ENCODE assay signal across 1 cellular context in the genomic region with DNA sequence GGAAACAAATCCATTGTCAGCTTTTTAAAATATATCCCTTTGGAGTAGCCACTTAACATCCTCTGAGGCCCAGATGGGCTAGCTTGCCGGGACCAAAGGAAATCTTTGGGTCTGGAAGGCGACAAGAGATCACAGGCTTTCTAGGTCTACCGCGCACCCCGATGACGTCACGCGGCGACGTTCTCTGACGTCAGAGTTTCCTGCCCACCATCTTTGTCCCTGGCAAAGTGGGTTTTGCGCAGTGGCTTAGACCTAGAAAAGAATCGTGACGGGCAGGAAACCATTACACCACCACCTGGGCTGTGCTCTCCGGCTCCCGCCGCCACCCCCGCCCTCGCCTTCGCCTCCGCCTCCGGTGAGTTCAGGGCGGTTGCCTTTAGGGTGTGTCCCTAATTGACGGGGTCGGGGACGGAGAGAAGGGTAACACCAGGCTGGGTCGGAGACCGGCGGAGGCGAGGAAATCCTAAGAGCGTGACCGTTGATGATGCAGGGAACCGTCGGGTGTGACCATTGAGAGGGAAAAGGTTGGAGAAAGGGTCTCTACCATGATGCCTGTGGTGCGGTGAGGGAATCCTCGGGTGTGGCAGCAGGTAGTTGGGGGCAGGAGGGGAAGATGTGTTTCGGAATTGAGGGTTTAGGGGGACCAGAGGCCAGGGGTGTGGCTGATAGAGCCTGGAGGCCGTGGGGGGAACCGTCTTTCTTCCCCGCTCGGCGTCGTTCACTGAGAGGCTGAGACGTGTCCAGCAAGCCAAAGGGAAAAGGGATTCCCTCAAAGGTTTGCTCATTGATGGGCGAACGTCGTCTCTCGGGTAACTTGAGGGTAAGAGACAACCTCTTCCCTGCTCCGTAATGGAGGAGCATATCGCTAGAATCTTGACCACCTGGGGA.
TF ChIP-seq lines count a peak whose summit lies in the region.

A gene (plus strand): TSS at position 249 of the 888 bp plus-strand sequence. CDS start 6,709 bp downstream, outside the sequence.

TF ChIP-seq in HepG2, 621 proteins besides CTCF, POLR2A, EP300 and RAD21 (continued from another document and continues in another):
- TF ChIP-seq, protein P1, sequence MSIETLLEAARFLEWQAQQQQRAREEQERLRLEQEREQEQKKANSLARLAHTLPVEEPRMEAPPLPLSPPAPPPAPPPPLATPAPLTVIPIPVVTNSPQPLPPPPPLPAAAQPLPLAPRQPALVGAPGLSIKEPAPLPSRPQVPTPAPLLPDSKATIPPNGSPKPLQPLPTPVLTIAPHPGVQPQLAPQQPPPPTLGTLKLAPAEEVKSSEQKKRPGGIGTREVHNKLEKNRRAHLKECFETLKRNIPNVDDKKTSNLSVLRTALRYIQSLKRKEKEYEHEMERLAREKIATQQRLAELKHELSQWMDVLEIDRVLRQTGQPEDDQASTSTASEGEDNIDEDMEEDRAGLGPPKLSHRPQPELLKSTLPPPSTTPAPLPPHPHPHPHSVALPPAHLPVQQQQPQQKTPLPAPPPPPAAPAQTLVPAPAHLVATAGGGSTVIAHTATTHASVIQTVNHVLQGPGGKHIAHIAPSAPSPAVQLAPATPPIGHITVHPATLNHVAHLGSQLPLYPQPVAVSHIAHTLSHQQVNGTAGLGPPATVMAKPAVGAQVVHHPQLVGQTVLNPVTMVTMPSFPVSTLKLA (IDR thresholded peaks at IDR 0.05): no peak
- TF ChIP-seq PHF20 (CRISPR knock-in tag; IDR thresholded peaks at IDR 0.05) (peak; percentile 98), SAFB2 (CRISPR knock-in tag; IDR thresholded peaks at IDR 0.05; ENCODE audit: borderline replicate concordance, low read depth) (0 out of 2 replicates have a peak, but pooled peaks have one; percentile 12), HOXA3 (CRISPR knock-in tag; IDR thresholded peaks at IDR 0.05) (peak; percentile 100), KLF13 (CRISPR knock-in tag; IDR thresholded peaks at IDR 0.05) (0 out of 2 replicates have a peak, but pooled peaks have one; percentile 84), FOSL2 (CRISPR knock-in tag; IDR thresholded peaks at IDR 0.05) (peak; percentile 67), RARG (CRISPR knock-in tag; IDR thresholded peaks at IDR 0.05; ENCODE audit: low read depth) (no peak), YEATS2 (CRISPR knock-in tag; IDR thresholded peaks at IDR 0.05; ENCODE audit: borderline replicate concordance) (peak; percentile 91), RXRA (CRISPR knock-in tag; IDR thresholded peaks at IDR 0.05) (peak; percentile 72), ZNF460 (CRISPR knock-in tag; IDR thresholded peaks at IDR 0.05; ENCODE audit: borderline replicate concordance) (no peak), NBN (conservative IDR thresholded peaks at IDR 0.05) (no peak), ARNT (IDR thresholded peaks at IDR 0.05) (no peak), AHR (CRISPR knock-in tag; IDR thresholded peaks at IDR 0.05) (peak; percentile 87; the same call in 1 of the 2 replicates), PAX8 (CRISPR knock-in tag; IDR thresholded peaks at IDR 0.05; ENCODE audit: borderline replicate concordance) (no peak), ZNF496 (CRISPR knock-in tag; IDR thresholded peaks at IDR 0.05; ENCODE audit: insufficient replicate concordance) (no peak), SETDB1 (CRISPR knock-in tag; IDR thresholded peaks at IDR 0.05; ENCODE audit: borderline replicate concordance) (no peak), ZNF180 (CRISPR knock-in tag; IDR thresholded peaks at IDR 0.05; ENCODE audit: borderline replicate concordance, low read depth) (no peak), RFXANK (CRISPR knock-in tag; IDR thresholded peaks at IDR 0.05) (peak; percentile 71; the same call in 1 of the 2 replicates), HNRNPL (IDR thresholded peaks at IDR 0.05; ENCODE audit: low read depth, low read length) (no peak), ZNF724P (CRISPR knock-in tag; IDR thresholded peaks at IDR 0.05; ENCODE audit: borderline replicate concordance) (peak; percentile 58; the same call in 1 of the 2 replicates), MXI1 (IDR thresholded peaks at IDR 0.05; ENCODE audit: borderline replicate concordance, low read depth, low read length) (peak; percentile 45; the same call in 1 of the 3 replicates), PPARG (CRISPR knock-in tag; conservative IDR thresholded peaks at IDR 0.05) (peak; percentile 68; the same call in 1 of the 2 replicates), TGIF2 (CRISPR knock-in tag; IDR thresholded peaks at IDR 0.05) (no peak; the same call in 1 of the 2 replicates), ZBTB38 (CRISPR knock-in tag; IDR thresholded peaks at IDR 0.05) (peak; percentile 82), MBNL3 (CRISPR knock-in tag; conservative IDR thresholded peaks at IDR 0.05) (no peak), ZNF720 (CRISPR knock-in tag; IDR thresholded peaks at IDR 0.05) (peak; percentile 72; the same call in 1 of the 2 replicates), RFXAP (CRISPR knock-in tag; IDR thresholded peaks at IDR 0.05; ENCODE audit: borderline replicate concordance) (peak; percentile 64), FOXA1 (IDR thresholded peaks at IDR 0.05) (no peak), FOXA1 (CRISPR knock-in tag; IDR thresholded peaks at IDR 0.05) (peak; percentile 34; the same call in 1 of the 2 replicates), TCF7L2 (IDR thresholded peaks at IDR 0.05; ENCODE audit: low read depth, low read length) (no peak), PRMT3 (CRISPR knock-in tag; IDR thresholded peaks at IDR 0.05; ENCODE audit: borderline replicate concordance, low read depth) (no peak), KMT2B (CRISPR knock-in tag; IDR thresholded peaks at IDR 0.05) (peak; percentile 92), CEBPG (CRISPR knock-in tag; IDR thresholded peaks at IDR 0.05) (no peak; the same call in 1 of the 2 replicates), TARDBP (CRISPR knock-in tag; IDR thresholded peaks at IDR 0.05) (peak; percentile 83), ZNF225 (CRISPR knock-in tag; IDR thresholded peaks at IDR 0.05) (0 out of 2 replicates have a peak, but pooled peaks have one; percentile 69), GTF3A (CRISPR knock-in tag; conservative IDR thresholded peaks at IDR 0.05) (no peak), ZNF713 (CRISPR knock-in tag; IDR thresholded peaks at IDR 0.05) (no peak)
- TF ChIP-seq, protein P2, sequence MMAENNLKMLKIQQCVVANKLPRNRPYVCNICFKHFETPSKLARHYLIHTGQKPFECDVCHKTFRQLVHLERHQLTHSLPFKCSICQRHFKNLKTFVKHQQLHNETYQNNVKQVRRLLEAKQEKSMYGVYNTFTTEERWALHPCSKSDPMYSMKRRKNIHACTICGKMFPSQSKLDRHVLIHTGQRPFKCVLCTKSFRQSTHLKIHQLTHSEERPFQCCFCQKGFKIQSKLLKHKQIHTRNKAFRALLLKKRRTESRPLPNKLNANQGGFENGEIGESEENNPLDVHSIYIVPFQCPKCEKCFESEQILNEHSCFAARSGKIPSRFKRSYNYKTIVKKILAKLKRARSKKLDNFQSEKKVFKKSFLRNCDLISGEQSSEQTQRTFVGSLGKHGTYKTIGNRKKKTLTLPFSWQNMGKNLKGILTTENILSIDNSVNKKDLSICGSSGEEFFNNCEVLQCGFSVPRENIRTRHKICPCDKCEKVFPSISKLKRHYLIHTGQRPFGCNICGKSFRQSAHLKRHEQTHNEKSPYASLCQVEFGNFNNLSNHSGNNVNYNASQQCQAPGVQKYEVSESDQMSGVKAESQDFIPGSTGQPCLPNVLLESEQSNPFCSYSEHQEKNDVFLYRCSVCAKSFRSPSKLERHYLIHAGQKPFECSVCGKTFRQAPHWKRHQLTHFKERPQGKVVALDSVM (CRISPR knock-in tag; IDR thresholded peaks at IDR 0.05): peak; percentile 44; the same call in 1 of the 2 replicates
- TF ChIP-seq, protein P3, sequence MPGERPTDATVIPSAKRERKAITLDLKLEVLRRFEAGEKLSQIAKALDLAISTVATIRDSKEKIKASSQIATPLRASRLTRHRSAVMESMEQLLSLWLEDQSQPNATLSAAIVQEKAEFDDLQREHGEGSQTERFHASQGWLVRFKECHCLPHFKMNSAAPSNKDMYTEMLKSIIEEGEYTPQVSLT (CRISPR knock-in tag; IDR thresholded peaks at IDR 0.05; ENCODE audit: borderline replicate concordance, low read depth): 0 out of 2 replicates have a peak, but pooled peaks have one; percentile 42
- TF ChIP-seq, protein P4, sequence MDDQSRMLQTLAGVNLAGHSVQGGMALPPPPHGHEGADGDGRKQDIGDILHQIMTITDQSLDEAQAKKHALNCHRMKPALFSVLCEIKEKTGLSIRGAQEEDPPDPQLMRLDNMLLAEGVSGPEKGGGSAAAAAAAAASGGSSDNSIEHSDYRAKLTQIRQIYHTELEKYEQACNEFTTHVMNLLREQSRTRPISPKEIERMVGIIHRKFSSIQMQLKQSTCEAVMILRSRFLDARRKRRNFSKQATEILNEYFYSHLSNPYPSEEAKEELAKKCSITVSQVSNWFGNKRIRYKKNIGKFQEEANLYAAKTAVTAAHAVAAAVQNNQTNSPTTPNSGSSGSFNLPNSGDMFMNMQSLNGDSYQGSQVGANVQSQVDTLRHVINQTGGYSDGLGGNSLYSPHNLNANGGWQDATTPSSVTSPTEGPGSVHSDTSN (CRISPR knock-in tag; IDR thresholded peaks at IDR 0.05; ENCODE audit: borderline replicate concordance): no peak
- TF ChIP-seq, protein P5, sequence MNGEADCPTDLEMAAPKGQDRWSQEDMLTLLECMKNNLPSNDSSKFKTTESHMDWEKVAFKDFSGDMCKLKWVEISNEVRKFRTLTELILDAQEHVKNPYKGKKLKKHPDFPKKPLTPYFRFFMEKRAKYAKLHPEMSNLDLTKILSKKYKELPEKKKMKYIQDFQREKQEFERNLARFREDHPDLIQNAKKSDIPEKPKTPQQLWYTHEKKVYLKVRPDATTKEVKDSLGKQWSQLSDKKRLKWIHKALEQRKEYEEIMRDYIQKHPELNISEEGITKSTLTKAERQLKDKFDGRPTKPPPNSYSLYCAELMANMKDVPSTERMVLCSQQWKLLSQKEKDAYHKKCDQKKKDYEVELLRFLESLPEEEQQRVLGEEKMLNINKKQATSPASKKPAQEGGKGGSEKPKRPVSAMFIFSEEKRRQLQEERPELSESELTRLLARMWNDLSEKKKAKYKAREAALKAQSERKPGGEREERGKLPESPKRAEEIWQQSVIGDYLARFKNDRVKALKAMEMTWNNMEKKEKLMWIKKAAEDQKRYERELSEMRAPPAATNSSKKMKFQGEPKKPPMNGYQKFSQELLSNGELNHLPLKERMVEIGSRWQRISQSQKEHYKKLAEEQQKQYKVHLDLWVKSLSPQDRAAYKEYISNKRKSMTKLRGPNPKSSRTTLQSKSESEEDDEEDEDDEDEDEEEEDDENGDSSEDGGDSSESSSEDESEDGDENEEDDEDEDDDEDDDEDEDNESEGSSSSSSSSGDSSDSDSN (CRISPR knock-in tag; IDR thresholded peaks at IDR 0.05): peak; percentile 85
- TF ChIP-seq, protein P6, sequence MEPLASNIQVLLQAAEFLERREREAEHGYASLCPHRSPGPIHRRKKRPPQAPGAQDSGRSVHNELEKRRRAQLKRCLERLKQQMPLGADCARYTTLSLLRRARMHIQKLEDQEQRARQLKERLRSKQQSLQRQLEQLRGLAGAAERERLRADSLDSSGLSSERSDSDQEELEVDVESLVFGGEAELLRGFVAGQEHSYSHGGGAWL (CRISPR knock-in tag; IDR thresholded peaks at IDR 0.05): 0 out of 2 replicates have a peak, but pooled peaks have one; percentile 63
- TF ChIP-seq, protein P7, sequence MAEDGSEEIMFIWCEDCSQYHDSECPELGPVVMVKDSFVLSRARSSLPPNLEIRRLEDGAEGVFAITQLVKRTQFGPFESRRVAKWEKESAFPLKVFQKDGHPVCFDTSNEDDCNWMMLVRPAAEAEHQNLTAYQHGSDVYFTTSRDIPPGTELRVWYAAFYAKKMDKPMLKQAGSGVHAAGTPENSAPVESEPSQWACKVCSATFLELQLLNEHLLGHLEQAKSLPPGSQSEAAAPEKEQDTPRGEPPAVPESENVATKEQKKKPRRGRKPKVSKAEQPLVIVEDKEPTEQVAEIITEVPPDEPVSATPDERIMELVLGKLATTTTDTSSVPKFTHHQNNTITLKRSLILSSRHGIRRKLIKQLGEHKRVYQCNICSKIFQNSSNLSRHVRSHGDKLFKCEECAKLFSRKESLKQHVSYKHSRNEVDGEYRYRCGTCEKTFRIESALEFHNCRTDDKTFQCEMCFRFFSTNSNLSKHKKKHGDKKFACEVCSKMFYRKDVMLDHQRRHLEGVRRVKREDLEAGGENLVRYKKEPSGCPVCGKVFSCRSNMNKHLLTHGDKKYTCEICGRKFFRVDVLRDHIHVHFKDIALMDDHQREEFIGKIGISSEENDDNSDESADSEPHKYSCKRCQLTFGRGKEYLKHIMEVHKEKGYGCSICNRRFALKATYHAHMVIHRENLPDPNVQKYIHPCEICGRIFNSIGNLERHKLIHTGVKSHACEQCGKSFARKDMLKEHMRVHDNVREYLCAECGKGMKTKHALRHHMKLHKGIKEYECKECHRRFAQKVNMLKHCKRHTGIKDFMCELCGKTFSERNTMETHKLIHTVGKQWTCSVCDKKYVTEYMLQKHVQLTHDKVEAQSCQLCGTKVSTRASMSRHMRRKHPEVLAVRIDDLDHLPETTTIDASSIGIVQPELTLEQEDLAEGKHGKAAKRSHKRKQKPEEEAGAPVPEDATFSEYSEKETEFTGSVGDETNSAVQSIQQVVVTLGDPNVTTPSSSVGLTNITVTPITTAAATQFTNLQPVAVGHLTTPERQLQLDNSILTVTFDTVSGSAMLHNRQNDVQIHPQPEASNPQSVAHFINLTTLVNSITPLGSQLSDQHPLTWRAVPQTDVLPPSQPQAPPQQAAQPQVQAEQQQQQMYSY (CRISPR knock-in tag; IDR thresholded peaks at IDR 0.05): no peak
- TF ChIP-seq, protein P8, sequence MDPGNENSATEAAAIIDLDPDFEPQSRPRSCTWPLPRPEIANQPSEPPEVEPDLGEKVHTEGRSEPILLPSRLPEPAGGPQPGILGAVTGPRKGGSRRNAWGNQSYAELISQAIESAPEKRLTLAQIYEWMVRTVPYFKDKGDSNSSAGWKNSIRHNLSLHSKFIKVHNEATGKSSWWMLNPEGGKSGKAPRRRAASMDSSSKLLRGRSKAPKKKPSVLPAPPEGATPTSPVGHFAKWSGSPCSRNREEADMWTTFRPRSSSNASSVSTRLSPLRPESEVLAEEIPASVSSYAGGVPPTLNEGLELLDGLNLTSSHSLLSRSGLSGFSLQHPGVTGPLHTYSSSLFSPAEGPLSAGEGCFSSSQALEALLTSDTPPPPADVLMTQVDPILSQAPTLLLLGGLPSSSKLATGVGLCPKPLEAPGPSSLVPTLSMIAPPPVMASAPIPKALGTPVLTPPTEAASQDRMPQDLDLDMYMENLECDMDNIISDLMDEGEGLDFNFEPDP (CRISPR knock-in tag; conservative IDR thresholded peaks at IDR 0.05): no peak
